29 cellular contexts compared by ENCODE assay signal in genomic region chr7:99027841-99028240, GRCh38.
DNase-seq lines count a peak whose midpoint lies in the region; ATAC-seq and TF ChIP-seq lines count a peak whose summit lies in the region.
"Had no signal": no experiment of that assay in that cellular context is flagged by ENCODE, and none has a peak within 500 bp of the region (broad histone marks: within the 10 kb centered on the region; RNA-seq: fewer than 3 reads in every experiment).

No MANE protein-coding gene starts in this region.

- DNase-seq in activated naive CD4-positive, alpha-beta T cell treated with anti-CD3 and anti-CD28 coated beads, Interleukin-2, amount 50 U/mL, for 72 hours (ENCODE audit: low spot score in 2 of 2): peak in 1 of 2 donors; percentile 23
- no peak for DNase-seq in activated naive CD4-positive, alpha-beta T cell treated with Interleukin-2 at 50 U/mL for 16 hours
- DNase-seq in chondrocyte (ENCODE audit: low spot score) (no peak), nephron progenitor cell (no peak), upper lobe of right lung (no peak)
- DNase-seq in activated CD4-positive, CD25-positive, alpha-beta regulatory T cell (lab: John Stamatoyannopoulos, UW): no peak
- DNase-seq: activated CD4-positive, alpha-beta T cell treated with anti-CD3 and anti-CD28 coated beads, Interleukin-2, amount 50 U/mL, for 1 hour; activated effector memory CD4-positive, alpha-beta T cell treated with Interleukin-2 at 50 U/mL for 16 hours; DMS153; effector CD4-positive, alpha-beta T cell; erythroblast; foreskin fibroblast; GOT3; kidney glomerular epithelial cell; NCI-H1048; NCI-H1694; NCI-H2171 treated with DMSO at 0.1 percent for 48 hours; NCI-H526 treated with DMSO at 0.1 percent for 48 hours; PC-9; SHP77; stimulated activated CD4-positive, alpha-beta T cell treated with anti-CD3 and anti-CD28 coated beads, Interleukin-4, amount 100 ng/mL, for 1 hour had no signal

- H3K4me1 ChIP-seq in upper lobe of right lung: no peaks in the 10 kb centered on the region

- peaks cover 52% of the 10 kb centered on the region for H3K36me3 ChIP-seq in upper lobe of right lung

- peaks cover 66% of the 10 kb centered on the region for H3K4me1 Mint-ChIP-seq in chondrocyte (ENCODE audit: low read depth)
- H3K4me1 Mint-ChIP-seq in nephron progenitor cell: peaks cover 12% of the 10 kb centered on the region
- H3K4me1 Mint-ChIP-seq: B cell had no signal

- H3K36me3 Mint-ChIP-seq in activated naive CD4-positive, alpha-beta T cell treated with anti-CD3 and anti-CD28 coated beads, Interleukin-2, amount 50 U/mL, for 72 hours: peaks cover 0 to 13% of the 10 kb centered on the region in 2 donors
- H3K36me3 Mint-ChIP-seq in chondrocyte (ENCODE audit: low read depth): peaks cover 37% of the 10 kb centered on the region
- H3K36me3 Mint-ChIP-seq in nephron progenitor cell (ENCODE audit: low read depth): peaks cover 80% of the 10 kb centered on the region

- no peaks in the 10 kb centered on the region for H3K27me3 Mint-ChIP-seq in chondrocyte (ENCODE audit: low read depth)
- no peaks in the 10 kb centered on the region for H3K27me3 Mint-ChIP-seq in nephron progenitor cell (ENCODE audit: low read depth, poor library complexity)
- H3K27me3 Mint-ChIP-seq: B cell; stimulated activated memory B cell treated with anti-CD40 and anti-IgM and Interleukin-4, amounts not matched to agents 10 μg/mL and 1 μg/mL and 100 μg/mL, for 72 hours had no signal

- H3K9me3 ChIP-seq in upper lobe of right lung: no peaks in the 10 kb centered on the region
- H3K9me3 ChIP-seq: thoracic aorta had no signal

- intact Hi-C loops in upper lobe of right lung (cut with DNase I): no loop called here

- no peak for TF ChIP-seq CTCF in chondrocyte (IDR thresholded peaks at IDR 0.05)
- TF ChIP-seq CTCF in nephron progenitor cell (IDR thresholded peaks at IDR 0.05): no peak
- no peak for TF ChIP-seq CTCF in upper lobe of right lung (IDR thresholded peaks at IDR 0.05)

- H3K27me3 ChIP-seq in upper lobe of right lung: no peaks in the 10 kb centered on the region
- H3K27me3 ChIP-seq: heart left ventricle had no signal

- H3K4me3 Mint-ChIP-seq in chondrocyte (ENCODE audit: unreplicated experiment) (no peak overlapping the region), nephron progenitor cell (no peak overlapping the region)
- H3K4me3 Mint-ChIP-seq: B cell; stimulated activated memory B cell treated with anti-CD40 and anti-IgM and Interleukin-4, amounts not matched to agents 10 μg/mL and 1 μg/mL and 100 μg/mL, for 72 hours had no signal

- ATAC-seq in activated naive CD4-positive, alpha-beta T cell treated with anti-CD3 and anti-CD28 coated beads, Interleukin-2, amount 50 U/mL, for 72 hours: no peak
- ATAC-seq in upper lobe of right lung (peak; percentile 12), HG02642 (IDR thresholded peaks at IDR 0.05; ENCODE audit: poor library complexity, unreplicated experiment) (no peak), HG02763 (IDR thresholded peaks at IDR 0.05; ENCODE audit: unreplicated experiment) (no peak)
- ATAC-seq: right cardiac atrium; stimulated activated memory B cell treated with anti-CD40 and anti-IgM and Interleukin-4, amounts not matched to agents 10 μg/mL and 1 μg/mL and 100 μg/mL, for 72 hours had no signal

- H3K27ac Mint-ChIP-seq in activated naive CD4-positive, alpha-beta T cell treated with anti-CD3 and anti-CD28 coated beads, Interleukin-2, amount 50 U/mL, for 72 hours: peak overlapping the region; percentile 69 to 87
- H3K27ac Mint-ChIP-seq in chondrocyte (ENCODE audit: unreplicated experiment): peak overlapping the region; percentile 71
- H3K27ac Mint-ChIP-seq in nephron progenitor cell: peak overlapping the region; percentile 50
- H3K27ac Mint-ChIP-seq: B cell; stimulated activated memory B cell treated with anti-CD40 and anti-IgM and Interleukin-4, amounts not matched to agents 10 μg/mL and 1 μg/mL and 100 μg/mL, for 72 hours had no signal

- no peaks in the 10 kb centered on the region for H3K9me3 Mint-ChIP-seq in activated naive CD4-positive, alpha-beta T cell treated with anti-CD3 and anti-CD28 coated beads, Interleukin-2, amount 50 U/mL, for 72 hours
- H3K9me3 Mint-ChIP-seq in chondrocyte (ENCODE audit: low read depth): peaks cover 6% of the 10 kb centered on the region
- peaks cover 4% of the 10 kb centered on the region for H3K9me3 Mint-ChIP-seq in nephron progenitor cell
- H3K9me3 Mint-ChIP-seq: stimulated activated memory B cell treated with anti-CD40 and anti-IgM and Interleukin-4, amounts not matched to agents 10 μg/mL and 1 μg/mL and 100 μg/mL, for 72 hours had no signal

- no peak overlapping the region for H3K27ac ChIP-seq in upper lobe of right lung
- H3K27ac ChIP-seq: PC-9, thoracic aorta, VCaP had no signal

- no peak overlapping the region for H3K4me3 ChIP-seq in upper lobe of right lung
- H3K4me3 ChIP-seq: heart left ventricle, PC-9, thoracic aorta had no signal
